1 cellular context compared by ENCODE assay signal in genomic region chr19:6498294-6499036, GRCh38.
TF ChIP-seq lines count a peak whose summit lies in the region.

No MANE protein-coding gene starts in this region.

TF ChIP-seq in GM12878, 131 proteins besides CTCF, POLR2A, EP300 and RAD21:
- TF ChIP-seq BMI1 (IDR thresholded peaks at IDR 0.05; ENCODE audit: borderline replicate concordance) = no peak
- TF ChIP-seq TBL1XR1 (IDR thresholded peaks at IDR 0.05; ENCODE audit: low read depth, low read length) = no peak
- no peak for TF ChIP-seq PRDM15 (CRISPR knock-in tag; IDR thresholded peaks at IDR 0.05)
- no peak for TF ChIP-seq EED (IDR thresholded peaks at IDR 0.05; ENCODE audit: low read depth)
- TF ChIP-seq SMAD5 (IDR thresholded peaks at IDR 0.05; ENCODE audit: low read depth) = no peak
- TF ChIP-seq SPI1 (IDR thresholded peaks at IDR 0.05; ENCODE audit: borderline replicate concordance, insufficient read depth, low read depth, low read length) = peak; percentile 54; the same call in 1 of the 2 replicates
